In the genomic region with DNA sequence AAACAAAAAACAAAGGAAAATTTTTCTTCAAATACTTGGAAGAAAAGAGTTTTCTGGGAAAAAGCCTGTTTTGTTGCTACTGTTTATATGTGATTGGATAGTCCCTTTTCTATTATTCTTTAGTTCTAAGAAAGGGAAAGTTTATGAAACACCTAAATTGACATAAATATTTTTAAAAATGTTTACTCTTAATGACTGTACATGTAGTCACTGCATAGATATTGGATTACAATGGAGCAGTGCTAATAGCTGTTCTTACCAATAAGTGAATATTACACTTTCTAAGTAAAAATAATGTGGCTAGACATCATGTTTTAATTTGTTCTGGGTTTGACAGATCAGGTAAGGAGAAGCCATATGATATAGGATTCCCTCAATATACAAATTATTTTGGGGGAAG, we compare ENCODE assay signal across 8 cellular contexts.
"Had no signal": no experiment of that assay in that cellular context is flagged by ENCODE, and none has a peak within 500 bp of the region (broad histone marks: within the 10 kb centered on the region; RNA-seq: fewer than 3 reads in every experiment).

No MANE protein-coding gene starts in this region.

- H3K4me1 Mint-ChIP-seq: IgD-negative memory B cell had no signal

- DNase-seq: H9, HCEC 1CT, KBM-7 had no signal

- H3K4me3 ChIP-seq: GM23338 had no signal

- H3K27me3 Mint-ChIP-seq: IgD-negative memory B cell had no signal

- FAIRE-seq: H1, H54, HTR-8/SVneo had no signal

- H2AFZ ChIP-seq: GM23338 had no signal

- H3K27ac Mint-ChIP-seq: GM23338, H9, IgD-negative memory B cell had no signal

- H3K4me3 Mint-ChIP-seq: GM23338, H9 had no signal

- H3K9me3 Mint-ChIP-seq: GM23338, H9 had no signal
